In genomic region chr20:50189681-50190250, GRCh38 we compare ENCODE assay signal across 8 cellular contexts. TPM values are rescaled to one million over a fixed set of nuclear protein-coding genes. Genes with fewer than 3 reads are reported as not detected.
DNase-seq lines count a peak whose midpoint lies in the region; ATAC-seq and TF ChIP-seq lines count a peak whose summit lies in the region.

No MANE protein-coding gene starts in this region.

- peak overlapping the region; percentile 20 for H3K4me3 Mint-ChIP-seq in activated CD4-positive, alpha-beta memory T cell treated with anti-CD3 and anti-CD28 coated beads for 36 hours

- H3K9ac ChIP-seq in SK-N-SH, result no peak overlapping the region

- H3K4me1 Mint-ChIP-seq in activated CD4-positive, alpha-beta memory T cell treated with anti-CD3 and anti-CD28 coated beads for 36 hours (ENCODE audit: low read depth), result peaks cover 23% of the 10 kb centered on the region

- H3K9me3 Mint-ChIP-seq in activated CD4-positive, alpha-beta memory T cell treated with anti-CD3 and anti-CD28 coated beads for 36 hours, result no peaks in the 10 kb centered on the region

- H3K9me3 ChIP-seq in SK-N-SH, result no peaks in the 10 kb centered on the region

- peaks cover 21% of the 10 kb centered on the region for H3K36me3 Mint-ChIP-seq in activated CD4-positive, alpha-beta memory T cell treated with anti-CD3 and anti-CD28 coated beads for 36 hours

- H3K27ac ChIP-seq in SK-N-SH (ENCODE audit: low read depth in 2 of 2, low read length in 1 of 2), result no peak overlapping the region

- peaks cover 24% of the 10 kb centered on the region for H4K20me1 ChIP-seq in SK-N-SH (ENCODE audit: insufficient read depth)

- TF ChIP-seq CTCF in SK-N-SH (IDR thresholded peaks at IDR 0.05), result no peak

- peaks cover 0 to 7% of the 10 kb centered on the region in 2 experiments for H3K36me3 ChIP-seq in SK-N-SH (replicated peaks in 1 of 2; ENCODE audit: control insufficient read depth in 1 of 2, insufficient read depth in 2 of 2, low read length in 1 of 2)

- no peak overlapping the region for H3K27ac Mint-ChIP-seq in activated CD4-positive, alpha-beta memory T cell treated with anti-CD3 and anti-CD28 coated beads for 36 hours

- CTCF ChIA-PET in SK-N-SH (lab: Yijun Ruan, JAX), result interaction anchor here (0.6 to 15.3 kb wide), 15 partner anchors 10 to 399 kb away, joined by 3 to 281 read pairs (median 4); no protein-coding TSS in a partner anchor
- CTCF ChIA-PET in activated CD4-positive, alpha-beta memory T cell treated with anti-CD3 and anti-CD28 coated beads for 36 hours (lab: Charles Lee), result interaction anchor here (1.3 to 5.7 kb wide), 5 partner anchors 12 to 399 kb away, joined by 4 to 153 read pairs (median 9); no protein-coding TSS in a partner anchor

- no peak for TF ChIP-seq EP300 in SK-N-SH (IDR thresholded peaks at IDR 0.05; ENCODE audit: borderline replicate concordance in 1 of 2, low read depth in 1 of 2, low read length in 1 of 2)

- peaks cover 34% of the 10 kb centered on the region for H3K79me2 ChIP-seq in SK-N-SH (ENCODE audit: insufficient read depth)

- H3K9me2 ChIP-seq in SK-N-SH, result no peaks in the 10 kb centered on the region

- peak overlapping the region; percentile 65; the same call in 1 of the 2 replicates for H2AFZ ChIP-seq in SK-N-SH (ENCODE audit: low read depth)

- peaks cover 4 to 19% of the 10 kb centered on the region in 2 experiments; a peak in 3 of 4 replicates for H3K4me1 ChIP-seq in SK-N-SH (ENCODE audit: control insufficient read depth in 1 of 2, insufficient read depth in 2 of 2, low read depth in 1 of 2, low read length in 1 of 2)

- H3K27me3 Mint-ChIP-seq in activated CD4-positive, alpha-beta memory T cell treated with anti-CD3 and anti-CD28 coated beads for 36 hours, result peaks cover 11% of the 10 kb centered on the region

- WGBS in SK-N-SH (ENCODE audit: low lambda C conversion rate), result 47% methylated on average over 27 of the region's 29 CpGs

- intact Hi-C loops in activated CD4-positive, alpha-beta memory T cell treated with anti-CD3 and anti-CD28 coated beads for 36 hours (cut with micrococcal nuclease), result loop anchor here (1.0 to 5.0 kb wide), 9 partner anchors 98 to 543 kb away; partner anchors contain the start of genes PARD6B and PTPN1
- intact Hi-C loops in Right ventricle myocardium superior (cut with DNase I), result loop anchor here (5.0 kb wide), 4 partner anchors 83 to 388 kb away; no protein-coding TSS in a partner anchor
- intact Hi-C loops in sciatic nerve (cut with DNase I), result loop anchor here (5.0 kb wide), 2 partner anchors 118 to 388 kb away; no protein-coding TSS in a partner anchor

- no peak for TF ChIP-seq RAD21 in SK-N-SH (IDR thresholded peaks at IDR 0.05; ENCODE audit: low read length)

- no peaks in the 10 kb centered on the region for H3K27me3 ChIP-seq in SK-N-SH (ENCODE audit: insufficient read depth)

- peak overlapping the region; percentile 80; the same call in 1 of the 2 replicates for H3K4me2 ChIP-seq in SK-N-SH

- no peak for ATAC-seq in SK-N-SH treated with all-trans-retinoic acid at 6 μM for 48 hours
- no peak for ATAC-seq in Right ventricle myocardium superior (ENCODE audit: poor library complexity)
- ATAC-seq in sciatic nerve, result no peak

- peaks cover 8% of the 10 kb centered on the region for H3F3A ChIP-seq in SK-N-SH (replicated peaks; ENCODE audit: insufficient read depth)

- peak overlapping the region in 1 of 2 experiments; percentile 73; a peak in 2 of 4 replicates for H3K4me3 ChIP-seq in SK-N-SH (ENCODE audit: low read depth in 2 of 2, low read length in 1 of 2)

- DNase-seq in SK-N-SH (no peak), Right ventricle myocardium superior (peak; percentile 66), sciatic nerve (ENCODE audit: low spot score) (peak; percentile 87), SHP77 treated with DMSO at 0.1 percent for 48 hours (lab: John Stamatoyannopoulos, UW) (no peak), NCI-H187 treated with DMSO at 0.1 percent for 48 hours (lab: John Stamatoyannopoulos, UW) (no peak), NCI-H2227 (lab: John Stamatoyannopoulos, UW; ENCODE audit: unreplicated experiment) (no peak)
- peak; percentile 44 for DNase-seq in activated CD4-positive, alpha-beta memory T cell treated with anti-CD3 and anti-CD28 coated beads for 36 hours

- POLR2A ChIA-PET in SK-N-SH (lab: Yijun Ruan, JAX), result interaction anchor here (1.1 kb wide), 1 partner anchor 276 kb away, joined by 3 read pairs; no protein-coding TSS in a partner anchor
- POLR2A ChIA-PET in activated CD4-positive, alpha-beta memory T cell treated with anti-CD3 and anti-CD28 coated beads for 36 hours (lab: Charles Lee), result no interaction called here

TF ChIP-seq in SK-N-SH, 30 proteins besides CTCF, POLR2A, EP300 and RAD21:
- TF ChIP-seq SIN3A (IDR thresholded peaks at IDR 0.05; ENCODE audit: borderline replicate concordance, low read depth, low read length) (no peak), TCF12 (IDR thresholded peaks at IDR 0.05) (no peak), CHD2 (IDR thresholded peaks at IDR 0.05; ENCODE audit: low read length, partially characterized antibody) (no peak), TEAD4 (IDR thresholded peaks at IDR 0.05; ENCODE audit: borderline replicate concordance, insufficient read depth) (no peak), RFX5 (IDR thresholded peaks at IDR 0.05; ENCODE audit: low read length) (no peak), ZBTB33 (IDR thresholded peaks at IDR 0.05; ENCODE audit: borderline replicate concordance, low read depth) (no peak), JUND (IDR thresholded peaks at IDR 0.05) (no peak), TAF1 (IDR thresholded peaks at IDR 0.05; ENCODE audit: borderline replicate concordance, low read depth, low read length) (no peak)
TF ChIP-seq in SK-N-SH: peak in this region for 0.

TF ChIP-seq in SK-N-SH treated with all-trans-retinoic acid at 6 μM for 48 hours, 23 proteins besides CTCF, POLR2A, EP300 and RAD21:
- TF ChIP-seq TSHZ2 (CRISPR knock-in tag; IDR thresholded peaks at IDR 0.05), result no peak
- no peak for TF ChIP-seq CSRNP3 (CRISPR knock-in tag; IDR thresholded peaks at IDR 0.05)
- no peak for TF ChIP-seq GLIS3 (CRISPR knock-in tag; IDR thresholded peaks at IDR 0.05)
- TF ChIP-seq ESRRG (CRISPR knock-in tag; IDR thresholded peaks at IDR 0.05), result no peak
- no peak for TF ChIP-seq ZNF565 (CRISPR knock-in tag; conservative IDR thresholded peaks at IDR 0.05; ENCODE audit: low read depth)
- no peak for TF ChIP-seq TOX (CRISPR knock-in tag; IDR thresholded peaks at IDR 0.05; ENCODE audit: borderline replicate concordance)
- TF ChIP-seq PPARA (CRISPR knock-in tag; IDR thresholded peaks at IDR 0.05; ENCODE audit: borderline replicate concordance), result no peak
- TF ChIP-seq ZNF8 (CRISPR knock-in tag; IDR thresholded peaks at IDR 0.05), result no peak

RNA-seq across cellular contexts. Expression of gene CEBPB, which starts 0.9 kb away (rescaled TPM):
- 13.2 and 14.7 TPM in 2 replicates for polyA plus RNA-seq in SK-N-SH (2012; rRNA removed)
- polyA plus RNA-seq in SK-N-SH (2012; cell fraction: cytosol; rRNA removed), result 9.5 and 11.1 TPM in 2 replicates
- 28.3 and 31.7 TPM in 2 replicates for polyA plus RNA-seq in SK-N-SH (2012; cell fraction: nucleus; rRNA removed)
- total RNA-seq in activated CD4-positive, alpha-beta memory T cell treated with anti-CD3 and anti-CD28 coated beads for 36 hours, result 10 to 100 TPM; 53.3 to 56.5 TPM
- total RNA-seq in Right ventricle myocardium superior (57.3 TPM), sciatic nerve (113 TPM)

RNA-seq across cellular contexts. Expression of gene PEDS1, which starts 36.2 kb away (rescaled TPM):
- 18.3 and 18.4 TPM in 2 replicates for polyA plus RNA-seq in SK-N-SH (2012; rRNA removed)
- polyA plus RNA-seq in SK-N-SH (2012; cell fraction: cytosol; rRNA removed), result 8.6 and 12.8 TPM in 2 replicates
- 10.1 and 13.1 TPM in 2 replicates for polyA plus RNA-seq in SK-N-SH (2012; cell fraction: nucleus; rRNA removed)
- total RNA-seq in activated CD4-positive, alpha-beta memory T cell treated with anti-CD3 and anti-CD28 coated beads for 36 hours, result 10 to 100 TPM; 15.0 to 16.9 TPM
- total RNA-seq in Right ventricle myocardium superior (25.9 TPM), sciatic nerve (39.5 TPM)

Comparison
In these comparisons a context has a peak if more than half of its experiments do, and no peak if none do; other contexts are left out.
1. DNase-seq: peak in activated CD4-positive, alpha-beta memory T cell treated with anti-CD3 and anti-CD28 coated beads for 36 hours (single experiment), Right ventricle myocardium superior (single experiment) and sciatic nerve (single experiment); none in SK-N-SH (single experiment), SHP77 treated with DMSO at 0.1 percent for 48 hours (single experiment), NCI-H187 treated with DMSO at 0.1 percent for 48 hours (single experiment) and NCI-H2227 (single experiment).